Comparison of ENCODE assay signal across 8 cellular contexts in the genomic region with DNA sequence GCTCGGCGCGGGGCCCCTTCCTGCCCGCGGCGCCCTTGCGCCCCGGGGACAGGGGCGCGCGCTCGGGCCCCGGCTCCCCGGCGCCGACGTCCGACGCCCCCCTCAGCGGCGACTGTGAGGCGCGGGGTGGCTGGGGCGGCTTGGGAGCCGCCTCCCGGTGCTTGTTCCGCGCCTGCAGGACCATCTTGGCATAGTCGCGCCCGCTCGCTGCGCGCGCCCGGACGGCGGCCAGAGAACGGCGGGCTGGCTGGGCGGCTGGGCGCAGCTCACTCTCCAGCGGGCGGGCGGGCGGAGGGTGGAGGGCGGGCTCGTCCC. TPM values are rescaled to one million over a fixed set of nuclear protein-coding genes. Genes with fewer than 3 reads are reported as not detected.
DNase-seq lines count a peak whose midpoint lies in the region; ATAC-seq, FAIRE-seq and TF ChIP-seq lines count a peak whose summit lies in the region.

A gene (minus strand): TSS at position 275 of the 315 bp plus-strand sequence. CDS start 91 bp downstream, at position 184.

- H3K27me3 ChIP-seq in heart right ventricle = no peaks in the 10 kb centered on the region

- no peak for FAIRE-seq in H54 (lab: Jason Lieb, UNC)

- ATAC-seq in activated B cell treated with CpG ODN at 0.5 μM for 24 hours (ENCODE audit: low read depth) (no peak), heart right ventricle (no peak), sciatic nerve (no peak)

- H3K9me3 Mint-ChIP-seq in CD14-positive monocyte (no peaks in the 10 kb centered on the region), activated B cell treated with CpG ODN at 0.5 μM for 24 hours (no peaks in the 10 kb centered on the region)

- H3K4me1 Mint-ChIP-seq in CD14-positive monocyte (peaks cover 28% of the 10 kb centered on the region), activated B cell treated with CpG ODN at 0.5 μM for 24 hours (peaks cover 29% of the 10 kb centered on the region)

- H3K27ac Mint-ChIP-seq in CD14-positive monocyte (peak within 1 kb of the TSS; percentile 49 to 94 (median 76)), activated B cell treated with CpG ODN at 0.5 μM for 24 hours (peak within 1 kb of the TSS; percentile 79)

- H3K27ac ChIP-seq in heart right ventricle = peak within 1 kb of the TSS; percentile 70 to 93 (median 89)

- no peaks in the 10 kb centered on the region for H3K36me3 ChIP-seq in heart right ventricle

- TF ChIP-seq CTCF in CD14-positive monocyte (IDR thresholded peaks at IDR 0.05) (no peak), activated B cell treated with CpG ODN at 0.5 μM for 24 hours (IDR thresholded peaks at IDR 0.05) (no peak), heart right ventricle (IDR thresholded peaks at IDR 0.05) (no peak)

- peak; percentile 90 for TF ChIP-seq POLR2A in H54 (IDR thresholded peaks at IDR 0.05; ENCODE audit: low read depth, low read length)

- CTCF ChIA-PET in activated B cell treated with CpG ODN at 0.5 μM for 24 hours (lab: Charles Lee) = no interaction called here

- intact Hi-C loops in CD14-positive monocyte (cut with micrococcal nuclease) = no loop called here
- intact Hi-C loops in activated B cell treated with CpG ODN at 0.5 μM for 24 hours (cut with micrococcal nuclease) = loop anchor here (1.0 to 10.0 kb wide), 8 partner anchors 215 to 1972 kb away; a partner anchor contains a TSS
- intact Hi-C loops in heart right ventricle (cut with DNase I) = loop anchor here in 7 of 10 donors (2.0 to 10.0 kb wide), 5 partner anchors 212 to 362 kb away; no protein-coding TSS in a partner anchor
- intact Hi-C loops in sciatic nerve (cut with DNase I) = no loop called here

- H3K27me3 Mint-ChIP-seq in CD14-positive monocyte (ENCODE audit: low read depth in 3 of 3) (peaks cover 2 to 18% (median 8%) of the 10 kb centered on the region in 3 donors), activated B cell treated with CpG ODN at 0.5 μM for 24 hours (no peaks in the 10 kb centered on the region)

- WGBS in heart right ventricle, 2 donors = 1% methylated on average over 18 to 48 of the region's 48 CpGs

- H3K4me3 ChIP-seq in heart right ventricle = peak within 1 kb of the TSS; percentile 46 to 86 (median 74)

- DNase-seq in CD14-positive monocyte (ENCODE audit: low spot score) (no peak), H54 (ENCODE audit: insufficient read length, low spot score) (no peak), activated B cell treated with CpG ODN at 0.5 μM for 24 hours (no peak), heart right ventricle (no peak), sciatic nerve (ENCODE audit: low spot score) (no peak), germinal center (ENCODE audit: low spot score) (no peak), putamen (ENCODE audit: low spot score) (no peak)
- no peak for DNase-seq in stimulated activated naive CD4-positive, alpha-beta T cell treated with Interleukin-2 at 50 U/mL for 16 hours (lab: John Stamatoyannopoulos, UW)

- peaks cover 0 to 34% (median 24%) of the 10 kb centered on the region in 9 donors for H3K4me1 ChIP-seq in heart right ventricle

- POLR2A ChIA-PET in activated B cell treated with CpG ODN at 0.5 μM for 24 hours (lab: Charles Lee) = no interaction called here

- H3K36me3 Mint-ChIP-seq in CD14-positive monocyte = no peaks in the 10 kb centered on the region
- H3K36me3 Mint-ChIP-seq in activated B cell treated with CpG ODN at 0.5 μM for 24 hours (ENCODE audit: low read depth) = peaks cover 3% of the 10 kb centered on the region

- peak within 1 kb of the TSS; percentile 97 to 100 for H3K4me3 Mint-ChIP-seq in CD14-positive monocyte
- H3K4me3 Mint-ChIP-seq in activated B cell treated with CpG ODN at 0.5 μM for 24 hours = peak within 1 kb of the TSS; percentile 93

- no peaks in the 10 kb centered on the region for H3K9me3 ChIP-seq in heart right ventricle

RNA-seq across cellular contexts. Expression of the gene that starts here (rescaled TPM):
- polyA plus RNA-seq in CD14-positive monocyte = 1 to 10 TPM in 1 of 2 donors, under 1 TPM in 1; 0.81 to 3.9 TPM
- total RNA-seq in activated B cell treated with CpG ODN at 0.5 μM for 24 hours = 10.0 and 13.6 TPM in 2 replicates
- 10 to 100 TPM; 19.8 to 28.0 (median 22.4) TPM for total RNA-seq in heart right ventricle
- polyA plus RNA-seq in heart right ventricle = 10 to 100 TPM in 1 of 2 donors, 1 to 10 TPM in 1; 8.9 to 12.7 TPM
- 29.9 TPM for total RNA-seq in sciatic nerve

Comparison
In these comparisons a context has a peak if more than half of its experiments do, and no peak if none do; other contexts are left out.
1. intact Hi-C loops: an anchor here in activated B cell treated with CpG ODN at 0.5 μM for 24 hours (1.0 to 10.0 kb wide) and heart right ventricle (2.0 to 10.0 kb wide); none called in CD14-positive monocyte and sciatic nerve.